Comparison of ENCODE assay signal across 12 cellular contexts in genomic region chr11:5550440-5551095, GRCh38. TPM values are rescaled to one million over a fixed set of nuclear protein-coding genes. Genes with fewer than 3 reads are reported as not detected.
DNase-seq lines count a peak whose midpoint lies in the region; ATAC-seq and TF ChIP-seq lines count a peak whose summit lies in the region.
"Had no signal": no experiment of that assay in that cellular context is flagged by ENCODE, and none has a peak within 500 bp of the region (broad histone marks: within the 10 kb centered on the region; RNA-seq: fewer than 3 reads in every experiment).

No MANE protein-coding gene starts in this region.

- peak; percentile 52 for DNase-seq in AG08396 (ENCODE audit: low spot score)
- DNase-seq in epithelial cell of prostate (ENCODE audit: low read depth, low spot score): peak; percentile 29
- no peak for DNase-seq in suprapubic skin (ENCODE audit: low spot score in 2 of 2)
- DNase-seq in NCI-H128 (lab: John Stamatoyannopoulos, UW; ENCODE audit: unreplicated experiment): no peak
- DNase-seq: CD8-positive, alpha-beta T cell; NCI-H1105; stimulated activated CD4-positive, alpha-beta T cell treated with anti-CD3 and anti-CD28 coated beads, Interleukin-4, amount 100 ng/mL, for 1 hour had no signal

- ATAC-seq in GM21381 (IDR thresholded peaks at IDR 0.05; ENCODE audit: unreplicated experiment) (peak; percentile 42), HG03558 (IDR thresholded peaks at IDR 0.05; ENCODE audit: extremely low read depth, unreplicated experiment) (peak; percentile 52), GM21528 (IDR thresholded peaks at IDR 0.05; ENCODE audit: low FRiP score, unreplicated experiment) (no peak), gastroesophageal sphincter (no peak)
- ATAC-seq: CD8-positive, alpha-beta T cell; esophagus mucosa had no signal

- H3K4me1 ChIP-seq in suprapubic skin (no peaks in the 10 kb centered on the region), gastroesophageal sphincter (no peaks in the 10 kb centered on the region)

- 63% methylated on average over 5 of the region's 5 CpGs for WGBS in suprapubic skin
- WGBS in gastroesophageal sphincter (ENCODE audit: low coverage in 1 of 2), 2 donors: 68 to 81% methylated on average over 5 of the region's 5 CpGs

- TF ChIP-seq POLR2A in suprapubic skin (IDR thresholded peaks at IDR 0.05) (no peak), gastroesophageal sphincter (IDR thresholded peaks at IDR 0.05) (no peak)

- no peak overlapping the region for H3K4me3 ChIP-seq in suprapubic skin
- no peak overlapping the region for H3K4me3 ChIP-seq in gastroesophageal sphincter

- TF ChIP-seq CTCF in suprapubic skin (IDR thresholded peaks at IDR 0.05) (no peak), gastroesophageal sphincter (IDR thresholded peaks at IDR 0.05) (no peak)

- TF ChIP-seq EP300 in suprapubic skin (IDR thresholded peaks at IDR 0.05) (no peak), gastroesophageal sphincter (IDR thresholded peaks at IDR 0.05) (no peak)

- H3K9me3 ChIP-seq in suprapubic skin: no peaks in the 10 kb centered on the region
- H3K9me3 ChIP-seq in gastroesophageal sphincter: no peaks in the 10 kb centered on the region

- peak overlapping the region; percentile 2 for H3K27ac ChIP-seq in epithelial cell of prostate
- no peak overlapping the region for H3K27ac ChIP-seq in suprapubic skin
- no peak overlapping the region for H3K27ac ChIP-seq in gastroesophageal sphincter

- H3K27me3 ChIP-seq in suprapubic skin: no peaks in the 10 kb centered on the region
- H3K27me3 ChIP-seq in gastroesophageal sphincter: no peaks in the 10 kb centered on the region

- no peaks in the 10 kb centered on the region for H3K36me3 ChIP-seq in suprapubic skin
- H3K36me3 ChIP-seq in gastroesophageal sphincter: no peaks in the 10 kb centered on the region

RNA-seq across cellular contexts. Expression of gene OR52H1, which starts 2.2 kb away (rescaled TPM):
- total RNA-seq in suprapubic skin (1 to 10 TPM in 1 of 4 donors, under 1 TPM in 1, not detected in 2; 0.85 to 2.1 TPM), gastroesophageal sphincter (under 1 TPM in 1 of 4 donors, not detected in 3; 0.54 TPM)
- total RNA-seq: CD8-positive, alpha-beta T cell; esophagus mucosa had no signal

RNA-seq across cellular contexts. Expression of gene OR52B6, which starts 30.1 kb away (rescaled TPM):
- total RNA-seq in suprapubic skin (not detected), gastroesophageal sphincter (not detected)
- total RNA-seq: CD8-positive, alpha-beta T cell; esophagus mucosa had no signal

RNA-seq across cellular contexts. Expression of gene UBQLNL, which starts 34.1 kb away (rescaled TPM):
- total RNA-seq in suprapubic skin: 1 to 10 TPM in 2 of 4 donors, under 1 TPM in 1, not detected in 1; 0.26 to 3.6 (median 1.9) TPM
- under 1 TPM in 3 of 4 donors, not detected in 1; 0.27 to 0.62 (median 0.31) TPM for total RNA-seq in gastroesophageal sphincter

RNA-seq across cellular contexts. Expression of gene UBQLN3, which starts 40.8 kb away (rescaled TPM):
- total RNA-seq in suprapubic skin: under 1 TPM in 1 of 4 donors, not detected in 3; 0.56 TPM
- total RNA-seq in gastroesophageal sphincter: under 1 TPM in 3 of 4 donors, not detected in 1; 0.15 to 0.62 (median 0.40) TPM
- total RNA-seq: CD8-positive, alpha-beta T cell; esophagus mucosa had no signal

RNA-seq across cellular contexts. Expression of gene TRIM6, which starts 45.9 kb away (rescaled TPM):
- total RNA-seq in suprapubic skin (1 to 10 TPM in 3 of 4 donors, under 1 TPM in 1; 0.72 to 4.8 (median 1.9) TPM), gastroesophageal sphincter (1 to 10 TPM; 1.6 to 5.6 (median 2.1) TPM)
- total RNA-seq: CD8-positive, alpha-beta T cell had no signal

Comparison
In these comparisons a context has a peak if more than half of its experiments do, and no peak if none do; other contexts are left out.
1. DNase-seq: peak in AG08396 (single experiment) and epithelial cell of prostate (single experiment); none in suprapubic skin (0 of 2) and NCI-H128 (single experiment).
2. ATAC-seq: peak in GM21381 (single experiment) and HG03558 (single experiment); none in GM21528 (single experiment) and gastroesophageal sphincter (single experiment).